Comparison of ENCODE assay signal across 8 cellular contexts in genomic region chr16:57299009-57299718, GRCh38. TPM values are rescaled to one million over a fixed set of nuclear protein-coding genes. Genes with fewer than 3 reads are reported as not detected.
A peak's percentile ranks its signal among the peaks of the same experiment; 100 is the strongest.
DNase-seq lines count a peak whose midpoint lies in the region; ATAC-seq and TF ChIP-seq lines count a peak whose summit lies in the region.

No MANE protein-coding gene starts in this region.

- H3K36me3 ChIP-seq in RWPE2 (ENCODE audit: low read depth) (no peaks in the 10 kb centered on the region), neuron (ENCODE audit: insufficient read depth, low read length) (no peaks in the 10 kb centered on the region)

- peak; percentile 61 for DNase-seq in D341Med (ENCODE audit: low spot score)
- no peak for DNase-seq in RWPE2 (ENCODE audit: low spot score)
- DNase-seq in SKM-1 treated with dmso at 0.1 percent for 144 hours (lab: John Stamatoyannopoulos, UW; ENCODE audit: unreplicated experiment), result no peak
- no peak for DNase-seq in epidermal melanocyte (ENCODE audit: insufficient read length, low spot score)

- TF ChIP-seq CTCF in RWPE2 (IDR thresholded peaks at IDR 0.05; ENCODE audit: poor library complexity, severe bottlenecking), result no peak

- no peaks in the 10 kb centered on the region for H3K9me3 ChIP-seq in RWPE2 (ENCODE audit: severe bottlenecking)
- H3K9me3 ChIP-seq in neuron (ENCODE audit: low read length), result no peaks in the 10 kb centered on the region

- peaks cover 4% of the 10 kb centered on the region for H3K4me1 ChIP-seq in RWPE2 (ENCODE audit: insufficient read depth, poor library complexity, severe bottlenecking)
- H3K4me1 ChIP-seq in neuron (ENCODE audit: insufficient read depth, low read length), result peaks cover 3% of the 10 kb centered on the region

- peak overlapping the region; percentile 60 for H3K27ac ChIP-seq in RWPE2 (ENCODE audit: poor library complexity, severe bottlenecking)

- H3K4me3 ChIP-seq in RWPE2 (ENCODE audit: severe bottlenecking) (peak overlapping the region; percentile 45), neuron (ENCODE audit: low read length) (peak overlapping the region; percentile 58)

- peak; percentile 7 for ATAC-seq in GM19397 (IDR thresholded peaks at IDR 0.05; ENCODE audit: unreplicated experiment)
- ATAC-seq in HG03442 (IDR thresholded peaks at IDR 0.05; ENCODE audit: unreplicated experiment), result peak; percentile 14
- peak; percentile 52 for ATAC-seq in RWPE2 (ENCODE audit: low read depth)
- ATAC-seq in esophagus mucosa, result peak; percentile 11

- H2AFZ ChIP-seq in neuron (ENCODE audit: low read depth, low read length), result peak overlapping the region; percentile 53

- H3K27me3 ChIP-seq in RWPE2 (ENCODE audit: insufficient read depth, poor library complexity, severe bottlenecking) (no peaks in the 10 kb centered on the region), neuron (ENCODE audit: insufficient read depth, low read length) (no peaks in the 10 kb centered on the region)

RNA-seq across cellular contexts. Expression of gene PLLP, which starts 14.7 kb away (rescaled TPM):
- 9.3 TPM for total RNA-seq in esophagus mucosa

RNA-seq across cellular contexts. Expression of gene ARL2BP, which starts 54.1 kb away (rescaled TPM):
- total RNA-seq in esophagus mucosa, result 43.4 TPM

RNA-seq across cellular contexts. Expression of gene CCL22, which starts 59.4 kb away (rescaled TPM):
- 0.20 TPM for total RNA-seq in esophagus mucosa
